In genomic region chr9:126799051-126799450, GRCh38 we compare ENCODE assay signal across 21 cellular contexts.
"Had no signal": no experiment of that assay in that cellular context is flagged by ENCODE, and none has a peak within 500 bp of the region (broad histone marks: within the 10 kb centered on the region; RNA-seq: fewer than 3 reads in every experiment).

No MANE protein-coding gene starts in this region.

- DNase-seq: KBM-7, MG63, NCI-H1092, NCI-H1105 treated with DMSO at 0.1 percent for 48 hours, NCI-H1417 treated with DMSO at 0.1 percent for 48 hours, NCI-H146, NCI-H1694 treated with DMSO at 0.1 percent for 48 hours, NCI-H1930, NCI-H2081, NCI-H2107, NCI-H2171, NCI-H226, NCI-H446, NCI-H510A, NCI-H69, NCI-H774, SHP77, SK-N-SH, SW 1271 had no signal

- H3K9ac ChIP-seq: SK-N-SH had no signal

- H3K36me3 ChIP-seq: MG63 had no signal

- H3K4me2 ChIP-seq: SK-N-SH had no signal

- H3K27ac ChIP-seq: RWPE1 had no signal

- H3K9me3 ChIP-seq: MG63, SK-N-SH had no signal

- H3K27me3 ChIP-seq: MG63 had no signal

- H3K4me3 ChIP-seq: MG63 had no signal

- ATAC-seq: Panc1 had no signal
